In the genomic region with DNA sequence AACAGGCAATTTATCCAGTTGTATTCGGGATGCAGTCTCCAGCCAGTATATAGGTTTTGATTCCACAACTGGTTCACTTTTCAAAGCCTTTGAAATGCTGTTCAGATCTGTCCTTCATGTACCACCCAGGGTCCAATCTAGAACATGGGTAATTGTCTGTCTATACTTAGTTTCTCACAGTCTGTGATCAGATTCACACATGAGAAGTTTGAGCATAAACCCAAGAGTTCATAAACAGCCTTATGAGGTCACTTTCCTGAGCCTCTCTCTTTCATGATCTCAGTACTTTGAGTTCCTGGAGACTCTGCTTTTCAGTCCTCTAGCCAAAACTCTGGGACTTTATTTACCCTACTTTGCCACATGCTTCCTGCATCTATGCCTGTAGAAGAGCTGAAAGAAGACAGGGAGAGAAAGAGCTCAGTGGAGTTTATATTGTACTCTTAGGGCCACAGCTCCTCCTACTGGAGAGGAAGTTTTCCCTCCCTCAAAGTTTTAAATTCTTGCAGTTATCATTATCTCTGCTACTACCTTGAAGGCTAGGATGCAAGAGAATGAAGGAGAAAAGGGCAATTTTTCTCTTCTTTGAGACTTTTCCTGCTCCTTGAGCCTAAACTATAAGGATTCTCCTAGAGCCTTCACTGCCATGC, we compare ENCODE assay signal across 7 cellular contexts.
A peak's percentile ranks its signal among the peaks of the same experiment; 100 is the strongest.
DNase-seq lines count a peak whose midpoint lies in the region; ATAC-seq and TF ChIP-seq lines count a peak whose summit lies in the region.

No MANE protein-coding gene starts in this region.

- intact Hi-C loops in gastrocnemius medialis (cut with DNase I; ENCODE audit: low total_unique reads) = loop anchor here (2.0 to 5.0 kb wide), 3 partner anchors 174 to 764 kb away; a partner anchor contains a TSS

- H3K36me3 Mint-ChIP-seq in activated naive CD8-positive, alpha-beta T cell treated with anti-CD3 and anti-CD28 coated beads for 36 hours = peaks cover 28% of the 10 kb centered on the region

- H3K4me2 ChIP-seq in SU-DHL-6 (ENCODE audit: low read depth, low read length, poor library complexity, severe bottlenecking) = no peak overlapping the region

- TF ChIP-seq CTCF in HEK293 (tag by site-specific recombination; IDR thresholded peaks at IDR 0.05) (no peak), SU-DHL-6 (IDR thresholded peaks at IDR 0.05; ENCODE audit: insufficient read depth, low read length, poor library complexity, severe bottlenecking) (peak; percentile 28), foreskin keratinocyte (conservative IDR thresholded peaks at IDR 0.05) (peak; percentile 78), gastrocnemius medialis (IDR thresholded peaks at IDR 0.05 in 4 of 5, conservative IDR thresholded peaks at IDR 0.05 in 1 of 5) (peak; percentile 50 to 66 (median 60))

- no peak overlapping the region for H3K27ac ChIP-seq in HEK293 (ENCODE audit: extremely low read depth, low read depth, low read length)
- no peak overlapping the region for H3K27ac ChIP-seq in SU-DHL-6 (ENCODE audit: low read depth, low read length)
- no peak overlapping the region for H3K27ac ChIP-seq in foreskin keratinocyte
- H3K27ac ChIP-seq in gastrocnemius medialis = peak overlapping the region in 1 of 4 donors; percentile 7

- peak; percentile 15 for DNase-seq in G401 (ENCODE audit: low spot score)
- DNase-seq in foreskin keratinocyte = peak; percentile 14 to 37
- no peak for DNase-seq in gastrocnemius medialis
- DNase-seq in activated naive CD8-positive, alpha-beta T cell treated with anti-CD3 and anti-CD28 coated beads for 36 hours = no peak

- no peak overlapping the region for H3K9ac ChIP-seq in SU-DHL-6 (ENCODE audit: low read length)

- ATAC-seq in foreskin keratinocyte = peak; percentile 40
- ATAC-seq in gastrocnemius medialis = peak; percentile 73 to 83
- no peak for ATAC-seq in HG03439 (IDR thresholded peaks at IDR 0.05; ENCODE audit: unreplicated experiment)

- H3K4me1 ChIP-seq in HEK293 (ENCODE audit: control insufficient read depth, insufficient read depth, low read length) (no peaks in the 10 kb centered on the region), foreskin keratinocyte (no peaks in the 10 kb centered on the region), gastrocnemius medialis (no peaks in the 10 kb centered on the region)

- H3K9me3 Mint-ChIP-seq in activated naive CD8-positive, alpha-beta T cell treated with anti-CD3 and anti-CD28 coated beads for 36 hours = peaks cover 13% of the 10 kb centered on the region

- no peak overlapping the region for H3K27ac Mint-ChIP-seq in activated naive CD8-positive, alpha-beta T cell treated with anti-CD3 and anti-CD28 coated beads for 36 hours

- peaks cover 5% of the 10 kb centered on the region; the same call in 1 of the 2 replicates for H3K79me2 ChIP-seq in SU-DHL-6 (ENCODE audit: insufficient read depth, low read length)

- peaks cover 4% of the 10 kb centered on the region; the same call in 1 of the 2 replicates for H3F3A ChIP-seq in SU-DHL-6 (ENCODE audit: insufficient read depth)

- TF ChIP-seq POLR2A in gastrocnemius medialis (IDR thresholded peaks at IDR 0.05) = no peak

- H3K9me3 ChIP-seq in HEK293 (ENCODE audit: control insufficient read depth, insufficient read depth, low read depth, low read length) = no peaks in the 10 kb centered on the region
- H3K9me3 ChIP-seq in SU-DHL-6 (ENCODE audit: insufficient read depth, low read length) = no peaks in the 10 kb centered on the region
- no peaks in the 10 kb centered on the region for H3K9me3 ChIP-seq in gastrocnemius medialis

- CTCF ChIA-PET in HEK293 (lab: Yijun Ruan, JAX) = interaction anchor here (0.6 to 1.3 kb wide), 6 partner anchors 9 to 761 kb away, joined by 3 to 8 read pairs (median 4); no protein-coding TSS in a partner anchor

- no peak overlapping the region for H3K4me3 Mint-ChIP-seq in activated naive CD8-positive, alpha-beta T cell treated with anti-CD3 and anti-CD28 coated beads for 36 hours

- no peaks in the 10 kb centered on the region for H3K36me3 ChIP-seq in HEK293 (ENCODE audit: control insufficient read depth in 2 of 2, insufficient read depth in 1 of 2, low read length in 2 of 2)
- no peaks in the 10 kb centered on the region for H3K36me3 ChIP-seq in SU-DHL-6 (ENCODE audit: low read length)
- H3K36me3 ChIP-seq in gastrocnemius medialis = no peaks in the 10 kb centered on the region

- H3K9me2 ChIP-seq in SU-DHL-6 (replicated peaks; ENCODE audit: insufficient read depth, low read length) = no peaks in the 10 kb centered on the region

- H3K27me3 Mint-ChIP-seq in activated naive CD8-positive, alpha-beta T cell treated with anti-CD3 and anti-CD28 coated beads for 36 hours = no peaks in the 10 kb centered on the region

- in situ Hi-C loops in G401 (cut with HindIII; ENCODE audit: low sequenced_read_pairs) (no loop called here), gastrocnemius medialis (cut with MboI; ENCODE audit: low sequenced_read_pairs in 4 of 4) (loop anchor here in 2 of 4 donors (25.0 kb wide), 3 partner anchors 429 to 754 kb away; no protein-coding TSS in a partner anchor)

- POLR2A ChIA-PET in HEK293 (lab: Yijun Ruan, JAX) = interaction anchor here (0.7 kb wide), 1 partner anchor 707 kb away, joined by 3 read pairs; no protein-coding TSS in a partner anchor

- no peak overlapping the region for H3K4me3 ChIP-seq in HEK293 (ENCODE audit: low read depth, low read length)
- H3K4me3 ChIP-seq in SU-DHL-6 (ENCODE audit: insufficient read depth, low read length, poor library complexity, severe bottlenecking) = no peak overlapping the region
- no peak overlapping the region for H3K4me3 ChIP-seq in gastrocnemius medialis

- no peak overlapping the region for H2AFZ ChIP-seq in SU-DHL-6 (ENCODE audit: low read depth, low read length, severe bottlenecking)

- H4K20me1 ChIP-seq in SU-DHL-6 (ENCODE audit: low read depth, low read length) = peaks cover 4% of the 10 kb centered on the region; the same call in 1 of the 2 replicates

- no peaks in the 10 kb centered on the region for H3K27me3 ChIP-seq in SU-DHL-6 (ENCODE audit: low read length)
- H3K27me3 ChIP-seq in foreskin keratinocyte = peaks cover 14% of the 10 kb centered on the region
- no peaks in the 10 kb centered on the region for H3K27me3 ChIP-seq in gastrocnemius medialis

- H3K4me1 Mint-ChIP-seq in activated naive CD8-positive, alpha-beta T cell treated with anti-CD3 and anti-CD28 coated beads for 36 hours = peaks cover 5% of the 10 kb centered on the region

TF ChIP-seq in HEK293, 187 proteins besides CTCF, POLR2A, EP300 and RAD21:
- TF ChIP-seq ZNF654 (tag by site-specific recombination; IDR thresholded peaks at IDR 0.05; ENCODE audit: low read depth) = peak; percentile 17; the same call in 1 of the 2 replicates
- no peak for TF ChIP-seq ZNF404 (tag by site-specific recombination; IDR thresholded peaks at IDR 0.05)
- TF ChIP-seq, protein P1, sequence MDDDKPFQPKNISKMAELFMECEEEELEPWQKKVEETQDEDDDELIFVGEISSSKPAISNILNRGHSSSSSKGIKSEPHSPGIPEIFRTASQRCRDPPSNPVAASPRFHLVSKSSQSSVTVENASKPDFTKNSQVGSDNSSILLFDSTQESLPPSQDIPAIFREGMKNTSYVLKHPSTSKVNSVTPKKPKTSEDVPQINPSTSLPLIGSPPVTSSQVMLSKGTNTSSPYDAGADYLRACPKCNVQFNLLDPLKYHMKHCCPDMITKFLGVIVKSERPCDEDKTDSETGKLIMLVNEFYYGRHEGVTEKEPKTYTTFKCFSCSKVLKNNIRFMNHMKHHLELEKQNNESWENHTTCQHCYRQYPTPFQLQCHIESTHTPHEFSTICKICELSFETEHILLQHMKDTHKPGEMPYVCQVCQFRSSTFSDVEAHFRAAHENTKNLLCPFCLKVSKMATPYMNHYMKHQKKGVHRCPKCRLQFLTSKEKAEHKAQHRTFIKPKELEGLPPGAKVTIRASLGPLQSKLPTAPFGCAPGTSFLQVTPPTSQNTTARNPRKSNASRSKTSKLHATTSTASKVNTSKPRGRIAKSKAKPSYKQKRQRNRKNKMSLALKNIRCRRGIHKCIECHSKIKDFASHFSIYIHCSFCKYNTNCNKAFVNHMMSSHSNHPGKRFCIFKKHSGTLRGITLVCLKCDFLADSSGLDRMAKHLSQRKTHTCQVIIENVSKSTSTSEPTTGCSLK (tag by site-specific recombination; IDR thresholded peaks at IDR 0.05) = no peak

Comparison
In these comparisons a context has a peak if more than half of its experiments do, and no peak if none do; other contexts are left out.
1. DNase-seq: peak in G401 (single experiment) and foreskin keratinocyte (2 of 2); none in gastrocnemius medialis (0 of 2) and activated naive CD8-positive, alpha-beta T cell treated with anti-CD3 and anti-CD28 coated beads for 36 hours (single experiment).